16 cellular contexts compared by ENCODE assay signal in genomic region chr4:1348746-1349145, GRCh38. TPM values are rescaled to one million over a fixed set of nuclear protein-coding genes. Genes with fewer than 3 reads are reported as not detected.
DNase-seq lines count a peak whose midpoint lies in the region; ATAC-seq and TF ChIP-seq lines count a peak whose summit lies in the region.
"Had no signal": no experiment of that assay in that cellular context is flagged by ENCODE, and none has a peak within 500 bp of the region (broad histone marks: within the 10 kb centered on the region; RNA-seq: fewer than 3 reads in every experiment).

No MANE protein-coding gene starts in this region.

- no peaks in the 10 kb centered on the region for H3K9me3 ChIP-seq in CD4-positive, CD25-positive, alpha-beta regulatory T cell (ENCODE audit: control insufficient read depth in 2 of 2, low read length in 2 of 2)
- no peaks in the 10 kb centered on the region for H3K9me3 ChIP-seq in Loucy (ENCODE audit: insufficient read depth, low read depth, low read length)
- no peaks in the 10 kb centered on the region for H3K9me3 ChIP-seq in breast epithelium
- H3K9me3 ChIP-seq in suprapubic skin, result no peaks in the 10 kb centered on the region
- H3K9me3 ChIP-seq: HAP-1, uterus had no signal

- peaks cover 4% of the 10 kb centered on the region for H4K20me1 ChIP-seq in Loucy (ENCODE audit: insufficient read depth, low read length, poor library complexity, severe bottlenecking)

- DNase-seq in CD4-positive, CD25-positive, alpha-beta regulatory T cell, result no peak
- DNase-seq in breast epithelium (ENCODE audit: low spot score in 2 of 2) (no peak), natural killer cell (no peak), suprapubic skin (ENCODE audit: low spot score in 2 of 2) (no peak), left lobe of liver (ENCODE audit: low spot score) (no peak), NCI-H345 treated with DMSO at 0.1 percent for 48 hours (lab: John Stamatoyannopoulos, UW; ENCODE audit: unreplicated experiment) (no peak)
- DNase-seq: DMS53; NCI-H187 treated with DMSO at 0.1 percent for 48 hours; stimulated activated CD4-positive, alpha-beta T cell treated with anti-CD3 and anti-CD28 coated beads, Interleukin-4, amount 100 ng/mL, for 24 hours; uterus had no signal

- no peaks in the 10 kb centered on the region for H3K27me3 Mint-ChIP-seq in CD4-positive, CD25-positive, alpha-beta regulatory T cell
- no peaks in the 10 kb centered on the region for H3K27me3 Mint-ChIP-seq in natural killer cell (ENCODE audit: low read depth in 2 of 2)

- H3F3A ChIP-seq in Loucy (ENCODE audit: low read depth), result no peaks in the 10 kb centered on the region

- TF ChIP-seq EP300 in suprapubic skin (IDR thresholded peaks at IDR 0.05), result no peak

- peaks cover 25% of the 10 kb centered on the region for H3K79me2 ChIP-seq in Loucy (ENCODE audit: insufficient read depth, low read length)

- H3K4me3 Mint-ChIP-seq in CD4-positive, CD25-positive, alpha-beta regulatory T cell, result peak overlapping the region; percentile 58 to 96 (median 83)
- H3K4me3 Mint-ChIP-seq in natural killer cell, result peak overlapping the region; percentile 89

- H3K36me3 Mint-ChIP-seq in CD4-positive, CD25-positive, alpha-beta regulatory T cell, result peaks cover 14% of the 10 kb centered on the region
- H3K36me3 Mint-ChIP-seq in natural killer cell, result no peaks in the 10 kb centered on the region

- no peaks in the 10 kb centered on the region for H3K36me3 ChIP-seq in CD4-positive, CD25-positive, alpha-beta regulatory T cell (ENCODE audit: control insufficient read depth, insufficient read depth, low read length)
- H3K36me3 ChIP-seq in Loucy (ENCODE audit: insufficient read depth, low read length) (no peaks in the 10 kb centered on the region), breast epithelium (no peaks in the 10 kb centered on the region), suprapubic skin (peaks cover 29% of the 10 kb centered on the region)
- H3K36me3 ChIP-seq: uterus had no signal

- peaks cover 12 to 50% (median 30%) of the 10 kb centered on the region in 4 donors for H3K4me1 Mint-ChIP-seq in CD4-positive, CD25-positive, alpha-beta regulatory T cell
- peaks cover 41 to 42% of the 10 kb centered on the region in 2 donors for H3K4me1 Mint-ChIP-seq in natural killer cell

- no peaks in the 10 kb centered on the region for H3K27me3 ChIP-seq in CD4-positive, CD25-positive, alpha-beta regulatory T cell (ENCODE audit: control insufficient read depth, insufficient read depth, low read length)
- H3K27me3 ChIP-seq in Loucy (ENCODE audit: insufficient read depth, low read length, poor library complexity, severe bottlenecking) (no peaks in the 10 kb centered on the region), breast epithelium (no peaks in the 10 kb centered on the region), suprapubic skin (no peaks in the 10 kb centered on the region)
- H3K27me3 ChIP-seq: uterus had no signal

- TF ChIP-seq CTCF in Loucy (conservative IDR thresholded peaks at IDR 0.05; ENCODE audit: low read length) (no peak), breast epithelium (IDR thresholded peaks at IDR 0.05) (no peak), natural killer cell (IDR thresholded peaks at IDR 0.05) (no peak), suprapubic skin (IDR thresholded peaks at IDR 0.05) (no peak)

- no peak overlapping the region for H3K4me3 ChIP-seq in CD4-positive, CD25-positive, alpha-beta regulatory T cell (ENCODE audit: low read depth, low read length)
- H3K4me3 ChIP-seq in Loucy (ENCODE audit: low read length, poor library complexity, severe bottlenecking) (peak overlapping the region; percentile 73), breast epithelium (peak overlapping the region in 1 of 3 donors; percentile 81), suprapubic skin (no peak overlapping the region)

- peak overlapping the region; percentile 77 for H3K9ac ChIP-seq in Loucy (ENCODE audit: low read depth, low read length, poor library complexity, severe bottlenecking)

- H2AFZ ChIP-seq in Loucy (ENCODE audit: low read length), result no peak overlapping the region

- TF ChIP-seq POLR2A in breast epithelium (IDR thresholded peaks at IDR 0.05), result no peak
- TF ChIP-seq POLR2A in suprapubic skin (IDR thresholded peaks at IDR 0.05), result no peak

- WGBS in suprapubic skin, result 94% methylated on average over 25 of the region's 25 CpGs

- H3K9me2 ChIP-seq in Loucy (replicated peaks; ENCODE audit: low read depth, low read length), result no peaks in the 10 kb centered on the region

- H3K27ac Mint-ChIP-seq in CD4-positive, CD25-positive, alpha-beta regulatory T cell, result peak overlapping the region in 2 of 3 donors; percentile 86 to 93
- H3K27ac Mint-ChIP-seq in natural killer cell, result peak overlapping the region; percentile 89 to 91

- intact Hi-C loops in breast epithelium (cut with DNase I; ENCODE audit: low total_unique reads), result no loop called here
- intact Hi-C loops in natural killer cell (cut with micrococcal nuclease), result loop anchor here (5.0 kb wide), 1 partner anchor 61 kb away; the partner anchor contains the start of gene MAEA

- H3K27ac ChIP-seq in CD4-positive, CD25-positive, alpha-beta regulatory T cell (ENCODE audit: insufficient read depth, low read length, poor library complexity, severe bottlenecking), result peak overlapping the region; percentile 93
- H3K27ac ChIP-seq in breast epithelium (peak overlapping the region; percentile 97 to 99), suprapubic skin (no peak overlapping the region)

- no peak for ATAC-seq in CD4-positive, CD25-positive, alpha-beta regulatory T cell (ENCODE audit: low read depth in 2 of 2)
- ATAC-seq in natural killer cell (no peak), left lobe of liver (no peak), HG03457 (IDR thresholded peaks at IDR 0.05; ENCODE audit: unreplicated experiment) (no peak)

- peaks cover 26% of the 10 kb centered on the region for H3K4me1 ChIP-seq in CD4-positive, CD25-positive, alpha-beta regulatory T cell (ENCODE audit: control insufficient read depth, insufficient read depth, low read length, poor library complexity, severe bottlenecking)
- H3K4me1 ChIP-seq in Loucy (ENCODE audit: insufficient read depth, low read length, poor library complexity, severe bottlenecking) (peaks cover 29% of the 10 kb centered on the region), breast epithelium (peaks cover 3 to 11% of the 10 kb centered on the region in 2 donors), suprapubic skin (peaks cover 42% of the 10 kb centered on the region)

- peak overlapping the region; percentile 92 for H3K4me2 ChIP-seq in Loucy (ENCODE audit: low read depth, low read length, poor library complexity, severe bottlenecking)

- no peaks in the 10 kb centered on the region for H3K9me3 Mint-ChIP-seq in CD4-positive, CD25-positive, alpha-beta regulatory T cell
- H3K9me3 Mint-ChIP-seq in natural killer cell, result no peaks in the 10 kb centered on the region

RNA-seq across cellular contexts. Expression of gene UVSSA, which starts 1.7 kb away (rescaled TPM):
- 42.9 TPM for total RNA-seq in CD4-positive, CD25-positive, alpha-beta regulatory T cell
- polyA plus RNA-seq in CD4-positive, CD25-positive, alpha-beta regulatory T cell, result 1 to 10 TPM; 2.1 to 4.4 (median 3.4) TPM
- total RNA-seq in breast epithelium (10 to 100 TPM; 13.9 to 22.9 (median 14.3) TPM), natural killer cell (10 to 100 TPM; 48.0 to 59.4 (median 56.4) TPM), suprapubic skin (100 to 1,000 TPM in 1 of 4 donors, 10 to 100 TPM in 3; 16.2 to 107 (median 24.9) TPM), left lobe of liver (18.6 TPM)

RNA-seq across cellular contexts. Expression of gene NKX1-1, which starts 57.5 kb away (rescaled TPM):
- not detected for total RNA-seq in CD4-positive, CD25-positive, alpha-beta regulatory T cell
- not detected for polyA plus RNA-seq in CD4-positive, CD25-positive, alpha-beta regulatory T cell
- total RNA-seq in breast epithelium, result not detected
- not detected for total RNA-seq in natural killer cell
- not detected for total RNA-seq in suprapubic skin
- total RNA-seq in left lobe of liver, result not detected
- total RNA-seq: cerebellum, frontal cortex, mucosa of gallbladder, uterus had no signal

RNA-seq across cellular contexts. Expression of gene MAEA, which starts 59.1 kb away (rescaled TPM):
- 77.7 TPM for total RNA-seq in CD4-positive, CD25-positive, alpha-beta regulatory T cell
- polyA plus RNA-seq in CD4-positive, CD25-positive, alpha-beta regulatory T cell, result 10 to 100 TPM; 61.2 to 76.2 (median 66.2) TPM
- total RNA-seq in breast epithelium (10 to 100 TPM; 49.9 to 76.7 (median 62.3) TPM), natural killer cell (10 to 100 TPM; 63.5 to 89.2 (median 64.0) TPM), suprapubic skin (100 to 1,000 TPM in 1 of 4 donors, 10 to 100 TPM in 3; 58.7 to 112 (median 69.5) TPM), left lobe of liver (33.3 TPM)
